8 cellular contexts compared by ENCODE assay signal in genomic region chr15:40046721-40047412, GRCh38. TPM values are rescaled to one million over a fixed set of nuclear protein-coding genes. Genes with fewer than 3 reads are reported as not detected.
A peak's percentile ranks its signal among the peaks of the same experiment; 100 is the strongest.
DNase-seq lines count a peak whose midpoint lies in the region; ATAC-seq and TF ChIP-seq lines count a peak whose summit lies in the region.

No MANE protein-coding gene starts in this region.

- peaks cover 28% of the 10 kb centered on the region for H3K4me1 Mint-ChIP-seq in Caco-2 (ENCODE audit: low read depth, unreplicated experiment)

- CTCF ChIA-PET in Panc1 (lab: Charles Lee) (interaction anchor here (0.6 to 1.4 kb wide), 2 partner anchors 60 to 212 kb away, joined by 3 to 5 read pairs; no protein-coding TSS in a partner anchor), Caco-2 (lab: Charles Lee) (interaction anchor here (0.7 kb wide), 1 partner anchor 63 kb away, joined by 3 read pairs; no protein-coding TSS in a partner anchor)

- H3K9me3 ChIP-seq in Panc1 (ENCODE audit: control insufficient read depth, insufficient read depth, low read depth, low read length) (no peaks in the 10 kb centered on the region), Caco-2 (no peaks in the 10 kb centered on the region)

- no peaks in the 10 kb centered on the region for H3K27me3 Mint-ChIP-seq in Caco-2 (ENCODE audit: insufficient read depth, unreplicated experiment)

- peak overlapping the region; percentile 50; the same call in 1 of the 2 replicates for H3K27ac ChIP-seq in Panc1 (ENCODE audit: low read length)

- no peak for ATAC-seq in Panc1

- H3K4me3 Mint-ChIP-seq in Caco-2 (ENCODE audit: unreplicated experiment): no peak overlapping the region

- no TSS peak for BruUV-seq in Panc1 (replicated peaks; lab: Mats Ljungman, UMichigan)
- BruUV-seq in Caco-2 (replicated peaks; lab: Mats Ljungman, UMichigan): no TSS peak

- in situ Hi-C loops in Panc1 (cut with HindIII; ENCODE audit: low pct_unique_long_range_greater_than_20kb, low sequenced_read_pairs): no loop called here

- TF ChIP-seq CTCF in GM12865 (IDR thresholded peaks at IDR 0.05; ENCODE audit: insufficient read depth, low read depth, low read length, missing control alignments) (no peak), Panc1 (IDR thresholded peaks at IDR 0.05) (no peak), epithelial cell of proximal tubule (conservative IDR thresholded peaks at IDR 0.05; ENCODE audit: low read depth, low read length) (no peak), Caco-2 (IDR thresholded peaks at IDR 0.05; ENCODE audit: insufficient read depth in 1 of 2, low read depth in 1 of 2, low read length in 1 of 2, severe bottlenecking in 1 of 2, unreplicated experiment in 1 of 2) (no peak)

- H3K4me3 ChIP-seq in GM12865 (ENCODE audit: low read depth, low read length): peak overlapping the region; percentile 39
- no peak overlapping the region for H3K4me3 ChIP-seq in Panc1 (ENCODE audit: low read depth in 2 of 2, low read length in 2 of 2)
- no peak overlapping the region for H3K4me3 ChIP-seq in epithelial cell of proximal tubule (ENCODE audit: low read depth, low read length)
- H3K4me3 ChIP-seq in skeletal muscle cell (ENCODE audit: low read depth, low read length): no peak overlapping the region
- H3K4me3 ChIP-seq in Caco-2 (ENCODE audit: low read depth, low read length): no peak overlapping the region

- peaks cover 5% of the 10 kb centered on the region for H3K36me3 Mint-ChIP-seq in Caco-2 (ENCODE audit: insufficient read depth, unreplicated experiment)

- H3K27me3 ChIP-seq in Panc1 (ENCODE audit: control insufficient read depth, insufficient read depth, low read length) (no peaks in the 10 kb centered on the region), Caco-2 (replicated peaks; ENCODE audit: control insufficient read depth, insufficient read depth, low read length) (no peaks in the 10 kb centered on the region)

- no peaks in the 10 kb centered on the region for H3K36me3 ChIP-seq in Panc1 (ENCODE audit: control insufficient read depth, insufficient read depth, low read length)
- H3K36me3 ChIP-seq in Caco-2 (ENCODE audit: control insufficient read depth, insufficient read depth, low read length): no peaks in the 10 kb centered on the region

- intact Hi-C loops in Panc1 (cut with micrococcal nuclease; ENCODE audit: unreplicated experiment) (loop anchor here (5.0 to 10.0 kb wide), 2 partner anchors 115 to 228 kb away; partner anchors contain the start of gene BUB1B), Caco-2 (cut with micrococcal nuclease; ENCODE audit: unreplicated experiment) (no loop called here)

- peak; percentile 74 for DNase-seq in GM12865 (ENCODE audit: low read depth)
- DNase-seq in Panc1 (ENCODE audit: low read depth, low spot score): no peak
- DNase-seq in epithelial cell of proximal tubule (ENCODE audit: low read depth): peak; percentile 63
- DNase-seq in skeletal muscle cell (ENCODE audit: low read depth): peak; percentile 50
- no peak for DNase-seq in Caco-2
- DNase-seq in medulla oblongata (ENCODE audit: extremely low spot score): no peak
- DNase-seq in LoVo (ENCODE audit: low spot score): no peak
- no peak for DNase-seq in DMS153 treated with DMSO at 0.1 percent for 48 hours (lab: John Stamatoyannopoulos, UW; ENCODE audit: unreplicated experiment)

- H3K4me1 ChIP-seq in Panc1 (ENCODE audit: control insufficient read depth, insufficient read depth, low read length): peaks cover 32% of the 10 kb centered on the region
- H3K4me1 ChIP-seq in Caco-2: peaks cover 19% of the 10 kb centered on the region

- no peak overlapping the region for H3K27ac Mint-ChIP-seq in Caco-2 (ENCODE audit: unreplicated experiment)

- peaks cover 9% of the 10 kb centered on the region for H3K9me3 Mint-ChIP-seq in Caco-2 (ENCODE audit: unreplicated experiment)

- POLR2A ChIA-PET in Panc1 (lab: Charles Lee) (interaction anchor here (1.0 kb wide), 1 partner anchor 52 kb away, joined by 3 read pairs; no protein-coding TSS in a partner anchor), Caco-2 (lab: Charles Lee) (interaction anchor here (0.6 to 1.3 kb wide), 3 partner anchors 9 to 60 kb away, joined by 3 read pairs; no protein-coding TSS in a partner anchor)

RNA-seq across cellular contexts. Expression of gene SRP14, which starts 7.9 kb away (rescaled TPM):
- 166 TPM for total RNA-seq in Panc1 (2021; ENCODE audit: unreplicated experiment)
- polyA plus RNA-seq in Panc1 (2012; ENCODE audit: insufficient read length): 372 TPM
- total RNA-seq in epithelial cell of proximal tubule: 277 and 402 TPM in 2 replicates
- total RNA-seq in Caco-2 (2022): 220 and 223 TPM in 2 replicates

Comparison
In these comparisons a context has a peak if more than half of its experiments do, and no peak if none do; other contexts are left out.
1. DNase-seq: peak in GM12865 (single experiment), epithelial cell of proximal tubule (single experiment) and skeletal muscle cell (single experiment); none in Panc1 (single experiment), Caco-2 (0 of 2), medulla oblongata (single experiment), LoVo (single experiment) and DMS153 treated with DMSO at 0.1 percent for 48 hours (single experiment).